12 cellular contexts compared by ENCODE assay signal in genomic region chr1:1024421-1025415, GRCh38. TPM values are rescaled to one million over a fixed set of nuclear protein-coding genes. Genes with fewer than 3 reads are reported as not detected.
DNase-seq lines count a peak whose midpoint lies in the region; ATAC-seq and TF ChIP-seq lines count a peak whose summit lies in the region.
"Had no signal": no experiment of that assay in that cellular context is flagged by ENCODE, and none has a peak within 500 bp of the region (broad histone marks: within the 10 kb centered on the region; RNA-seq: fewer than 3 reads in every experiment).

No MANE protein-coding gene starts in this region.

- ATAC-seq in body of pancreas (peak; percentile 68), GM18511 (IDR thresholded peaks at IDR 0.05; ENCODE audit: unreplicated experiment) (no peak), HG02571 (IDR thresholded peaks at IDR 0.05; ENCODE audit: unreplicated experiment) (no peak)

- H3K27me3 ChIP-seq in body of pancreas = no peaks in the 10 kb centered on the region
- H3K27me3 ChIP-seq in smooth muscle cell (ENCODE audit: low read depth) = no peaks in the 10 kb centered on the region

- no peak overlapping the region for H3K4me3 ChIP-seq in body of pancreas
- peak overlapping the region; percentile 24 for H3K4me3 ChIP-seq in smooth muscle cell
- H3K4me3 ChIP-seq: coronary artery had no signal

- H3K27ac ChIP-seq in body of pancreas = peak overlapping the region; percentile 73 to 92 (median 86)
- H3K27ac ChIP-seq in smooth muscle cell (ENCODE audit: low read depth) = no peak overlapping the region

- 51 to 85% methylated on average over 4 to 32 of the region's 35 CpGs for WGBS in body of pancreas, 2 donors
- WGBS in smooth muscle cell (ENCODE audit: low lambda C conversion rate) = 81% methylated on average over 23 of the region's 35 CpGs

- H3K4me1 ChIP-seq in body of pancreas = peaks cover 60% of the 10 kb centered on the region
- H3K4me1 ChIP-seq in smooth muscle cell (ENCODE audit: low read depth) = peaks cover 21% of the 10 kb centered on the region

- intact Hi-C loops in body of pancreas (cut with DNase I) = no loop called here

- peak; percentile 79 to 87 (median 80) for TF ChIP-seq POLR2A in body of pancreas (IDR thresholded peaks at IDR 0.05)

- DNase-seq in HK-2 (ENCODE audit: unreplicated experiment) = peak; percentile 85
- DNase-seq in body of pancreas = peak; percentile 66 to 86 (median 76)
- peak; percentile 71 for DNase-seq in iPS-NIHi7 (ENCODE audit: extremely low spot score)
- DNase-seq in smooth muscle cell (lab: John Stamatoyannopoulos, UW; ENCODE audit: unreplicated experiment) = no peak
- DNase-seq in DMS53 (lab: John Stamatoyannopoulos, UW) = no peak
- DNase-seq in amniotic stem cell (lab: John Stamatoyannopoulos, UW) = no peak
- DNase-seq: NCI-H187 had no signal

- no peak overlapping the region for H2AFZ ChIP-seq in smooth muscle cell (ENCODE audit: low read depth)

- H3K9me3 ChIP-seq in body of pancreas (no peaks in the 10 kb centered on the region), smooth muscle cell (replicated peaks; ENCODE audit: low read depth) (no peaks in the 10 kb centered on the region)

- H3K36me3 ChIP-seq in body of pancreas (replicated peaks in 1 of 2; ENCODE audit: insufficient read depth in 1 of 2, low read depth in 2 of 2) (no peaks in the 10 kb centered on the region), smooth muscle cell (ENCODE audit: low read depth) (no peaks in the 10 kb centered on the region)

- TF ChIP-seq CTCF in body of pancreas (IDR thresholded peaks at IDR 0.05) = no peak
- no peak for TF ChIP-seq CTCF in smooth muscle cell (IDR thresholded peaks at IDR 0.05; ENCODE audit: borderline replicate concordance, insufficient read depth, poor library complexity, severe bottlenecking)

- peak overlapping the region; percentile 68 for H3K4me2 ChIP-seq in smooth muscle cell

- no peaks in the 10 kb centered on the region for H3F3A ChIP-seq in smooth muscle cell (ENCODE audit: low read depth)

- no peaks in the 10 kb centered on the region for H3K79me2 ChIP-seq in smooth muscle cell (ENCODE audit: low read depth)

- H4K20me1 ChIP-seq in smooth muscle cell (ENCODE audit: low read depth) = peaks cover 46% of the 10 kb centered on the region

- no peak overlapping the region for H3K9ac ChIP-seq in smooth muscle cell (ENCODE audit: low read depth)

RNA-seq across cellular contexts. Expression of gene AGRN, which starts 4.8 kb away (rescaled TPM):
- total RNA-seq in body of pancreas (100 to 1,000 TPM in 1 of 2 donors, 10 to 100 TPM in 1; 85.1 to 241 TPM), smooth muscle cell (24.7 and 28.9 TPM in 2 replicates)
- polyA plus RNA-seq in smooth muscle cell = 17.5 and 31.0 TPM in 2 replicates

RNA-seq across cellular contexts. Expression of gene ISG15, which starts 11.4 kb away (rescaled TPM):
- total RNA-seq in body of pancreas (10 to 100 TPM in 1 of 2 donors, 1 to 10 TPM in 1; 8.3 to 29.0 TPM), smooth muscle cell (49.1 and 109 TPM in 2 replicates)
- polyA plus RNA-seq in smooth muscle cell = 147 and 148 TPM in 2 replicates

RNA-seq across cellular contexts. Expression of gene HES4, which starts 24.8 kb away (rescaled TPM):
- total RNA-seq in body of pancreas (10 to 100 TPM; 44.1 to 97.2 TPM), smooth muscle cell (33.8 and 57.0 TPM in 2 replicates)
- 72.0 and 82.1 TPM in 2 replicates for polyA plus RNA-seq in smooth muscle cell

RNA-seq across cellular contexts. Expression of gene PERM1, which starts 42.8 kb away (rescaled TPM):
- total RNA-seq in body of pancreas (not detected), smooth muscle cell (0.22 TPM in 1 of 2 replicates, not detected in the other)
- 2.6 and 3.1 TPM in 2 replicates for polyA plus RNA-seq in smooth muscle cell
- total RNA-seq: lung microvascular endothelial cell had no signal

RNA-seq across cellular contexts. Expression of gene RNF223, which starts 49.4 kb away (rescaled TPM):
- under 1 TPM in 1 of 2 donors, not detected in 1; 0.26 TPM for total RNA-seq in body of pancreas
- 0.81 and 4.3 TPM in 2 replicates for total RNA-seq in smooth muscle cell
- polyA plus RNA-seq in smooth muscle cell = 1.6 and 1.9 TPM in 2 replicates
- total RNA-seq: lung microvascular endothelial cell, SK-MEL-5 had no signal

Comparison
In these comparisons a context has a peak if more than half of its experiments do, and no peak if none do; other contexts are left out.
1. DNase-seq: peak in HK-2 (single experiment), body of pancreas (4 of 4) and iPS-NIHi7 (single experiment); none in smooth muscle cell (single experiment), DMS53 (single experiment) and amniotic stem cell (single experiment).